26 cellular contexts compared by ENCODE assay signal in genomic region chr3:100088735-100089368, GRCh38. TPM values are rescaled to one million over a fixed set of nuclear protein-coding genes. Genes with fewer than 3 reads are reported as not detected.
A peak's percentile ranks its signal among the peaks of the same experiment; 100 is the strongest.
DNase-seq lines count a peak whose midpoint lies in the region; ATAC-seq, FAIRE-seq and TF ChIP-seq lines count a peak whose summit lies in the region.
"Had no signal": no experiment of that assay in that cellular context is flagged by ENCODE, and none has a peak within 500 bp of the region (broad histone marks: within the 10 kb centered on the region; RNA-seq: fewer than 3 reads in every experiment).

No MANE protein-coding gene starts in this region.

- peaks cover 74% of the 10 kb centered on the region for H3K4me1 ChIP-seq in psoas muscle
- H3K4me1 ChIP-seq: body of pancreas had no signal

- H3K4me3 ChIP-seq in bronchial epithelial cell (ENCODE audit: low read depth, low read length) = no peak overlapping the region
- H3K4me3 ChIP-seq in psoas muscle = no peak overlapping the region
- H3K4me3 ChIP-seq: body of pancreas, left ventricle myocardium inferior, mucosa of descending colon, vagina had no signal

- no peaks in the 10 kb centered on the region for H3K9me3 ChIP-seq in psoas muscle
- H3K9me3 ChIP-seq: body of pancreas, Caco-2, left ventricle myocardium inferior, mucosa of descending colon, neutrophil, vagina had no signal

- 66 to 79% (median 71%) methylated on average over 2 of the region's 2 CpGs for WGBS in psoas muscle, 3 donors

- H3K27me3 ChIP-seq in bronchial epithelial cell (ENCODE audit: control insufficient read depth, insufficient read depth, low read length) = no peaks in the 10 kb centered on the region
- no peaks in the 10 kb centered on the region for H3K27me3 ChIP-seq in psoas muscle (ENCODE audit: insufficient read depth in 3 of 3, low read length in 2 of 3)
- H3K27me3 ChIP-seq: body of pancreas, neutrophil, vagina had no signal

- TF ChIP-seq CTCF in bronchial epithelial cell (IDR thresholded peaks at IDR 0.05; ENCODE audit: insufficient read depth, low read length, severe bottlenecking) (no peak), psoas muscle (IDR thresholded peaks at IDR 0.05) (no peak)

- H3K4me3 Mint-ChIP-seq in activated CD4-positive, alpha-beta T cell treated with anti-CD3 and anti-CD28 coated beads, Interleukin-2, amount 10 ng/mL, durations not matched to agents 24 days and 14 days = peak overlapping the region; percentile 39
- H3K4me3 Mint-ChIP-seq: activated CD4-positive, alpha-beta memory T cell treated with anti-CD3 and anti-CD28 coated beads for 36 hours; activated naive CD4-positive, alpha-beta T cell treated with anti-CD3 and anti-CD28 coated beads, Interleukin-2, amount 50 U/mL, for 24 hours; activated T-cell treated with anti-CD3 and anti-CD28 coated beads, Interleukin-2, amount 50 U/mL, for 24 hours; T-cell had no signal

- H3K4me1 Mint-ChIP-seq in activated CD4-positive, alpha-beta T cell treated with anti-CD3 and anti-CD28 coated beads, Interleukin-2, amount 10 ng/mL, durations not matched to agents 24 days and 14 days = peaks cover 32% of the 10 kb centered on the region

- peaks cover 4% of the 10 kb centered on the region for H3K27me3 Mint-ChIP-seq in activated CD4-positive, alpha-beta T cell treated with anti-CD3 and anti-CD28 coated beads, Interleukin-2, amount 10 ng/mL, durations not matched to agents 24 days and 14 days
- H3K27me3 Mint-ChIP-seq: activated CD4-positive, alpha-beta memory T cell treated with anti-CD3 and anti-CD28 coated beads for 36 hours; activated naive CD4-positive, alpha-beta T cell treated with anti-CD3 and anti-CD28 coated beads, Interleukin-2, amount 50 U/mL, for 24 hours; activated T-cell treated with anti-CD3 and anti-CD28 coated beads, Interleukin-2, amount 50 U/mL, for 24 hours; T-cell had no signal

- peaks cover 2% of the 10 kb centered on the region for H3K36me3 Mint-ChIP-seq in activated CD4-positive, alpha-beta T cell treated with anti-CD3 and anti-CD28 coated beads, Interleukin-2, amount 10 ng/mL, durations not matched to agents 24 days and 14 days (ENCODE audit: low read depth)

- no peak for DNase-seq in activated CD4-positive, alpha-beta T cell treated with anti-CD3 and anti-CD28 coated beads, Interleukin-2, amount 10 ng/mL, durations not matched to agents 24 days and 14 days
- no peak for DNase-seq in activated CD4-positive, alpha-beta T cell treated with anti-CD3 and anti-CD28 coated beads, Interleukin-2, amount 50 U/mL, for 48 hours
- DNase-seq in M059J (ENCODE audit: low read depth) (peak; percentile 57), bronchial epithelial cell (ENCODE audit: low read depth) (peak; percentile 7), psoas muscle (no peak)
- DNase-seq: 8988T; activated CD4-positive, alpha-beta memory T cell treated with anti-CD3 and anti-CD28 coated beads for 36 hours; activated T-cell treated with anti-CD3 and anti-CD28 coated beads, Interleukin-2, amount 50 U/mL, for 24 hours; body of pancreas; Caco-2; Karpas-422; left ventricle myocardium inferior; mucosa of descending colon; NCI-H1092; NCI-H2029 treated with DMSO at 0.1 percent for 48 hours; NCI-H345; stimulated activated CD8-positive, alpha-beta memory T cell treated with anti-CD3 and anti-CD28 coated beads, Interleukin-4, amount 100 ng/mL, for 48 hours; T-cell had no signal

- ATAC-seq in psoas muscle (no peak), HG02981 (IDR thresholded peaks at IDR 0.05; ENCODE audit: unreplicated experiment) (no peak), GM18868 (IDR thresholded peaks at IDR 0.05; ENCODE audit: unreplicated experiment) (no peak), HG03108 (IDR thresholded peaks at IDR 0.05; ENCODE audit: unreplicated experiment) (no peak)
- ATAC-seq: body of pancreas, mucosa of descending colon, T-cell had no signal

- no peak for FAIRE-seq in bronchial epithelial cell (lab: Jason Lieb, UNC)
- FAIRE-seq: colon, endometrium had no signal

- H3K36me3 ChIP-seq in bronchial epithelial cell (ENCODE audit: control insufficient read depth, insufficient read depth, low read length) (no peaks in the 10 kb centered on the region), psoas muscle (ENCODE audit: insufficient read depth in 1 of 2, low read depth in 1 of 2) (no peaks in the 10 kb centered on the region)
- H3K36me3 ChIP-seq: left ventricle myocardium inferior, neutrophil, vagina had no signal

- intact Hi-C loops in activated CD4-positive, alpha-beta T cell treated with anti-CD3 and anti-CD28 coated beads, Interleukin-2, amount 10 ng/mL, durations not matched to agents 24 days and 14 days (cut with micrococcal nuclease) = loop anchor here (2.0 to 5.0 kb wide), 2 partner anchors 16 to 247 kb away; no protein-coding TSS in a partner anchor
- intact Hi-C loops in psoas muscle (cut with DNase I) = no loop called here

- H3K27ac ChIP-seq in psoas muscle = peak overlapping the region; percentile 84
- H3K27ac ChIP-seq: body of pancreas, vagina had no signal

- H3K9me3 Mint-ChIP-seq in activated CD4-positive, alpha-beta T cell treated with anti-CD3 and anti-CD28 coated beads, Interleukin-2, amount 10 ng/mL, durations not matched to agents 24 days and 14 days = no peaks in the 10 kb centered on the region
- H3K9me3 Mint-ChIP-seq: activated CD4-positive, alpha-beta memory T cell treated with anti-CD3 and anti-CD28 coated beads for 36 hours; activated naive CD4-positive, alpha-beta T cell treated with anti-CD3 and anti-CD28 coated beads, Interleukin-2, amount 50 U/mL, for 24 hours; activated T-cell treated with anti-CD3 and anti-CD28 coated beads, Interleukin-2, amount 50 U/mL, for 24 hours; T-cell had no signal

- H3K27ac Mint-ChIP-seq in activated CD4-positive, alpha-beta T cell treated with anti-CD3 and anti-CD28 coated beads, Interleukin-2, amount 10 ng/mL, durations not matched to agents 24 days and 14 days = peak overlapping the region; percentile 79
- H3K27ac Mint-ChIP-seq: activated CD4-positive, alpha-beta memory T cell treated with anti-CD3 and anti-CD28 coated beads for 36 hours; activated naive CD4-positive, alpha-beta T cell treated with anti-CD3 and anti-CD28 coated beads, Interleukin-2, amount 50 U/mL, for 24 hours; activated T-cell treated with anti-CD3 and anti-CD28 coated beads, Interleukin-2, amount 50 U/mL, for 24 hours; T-cell had no signal

RNA-seq across cellular contexts. Expression of gene FILIP1L, which starts 25.4 kb away (rescaled TPM):
- 1.2 and 1.4 TPM in 2 replicates for total RNA-seq in activated CD4-positive, alpha-beta T cell treated with anti-CD3 and anti-CD28 coated beads, Interleukin-2, amount 10 ng/mL, durations not matched to agents 24 days and 14 days
- total RNA-seq in M059J (2014; rRNA removed; shearing (Covaris generic)) = 35.1 and 43.2 TPM in 2 replicates
- total RNA-seq in bronchial epithelial cell = 1.1 and 6.3 TPM in 2 replicates
- 100 to 1,000 TPM in 3 of 4 donors, 10 to 100 TPM in 1; 78.5 to 274 (median 138) TPM for total RNA-seq in psoas muscle
- 10 to 100 TPM in 2 of 3 donors, 1 to 10 TPM in 1; 9.2 to 28.0 (median 15.5) TPM for polyA plus RNA-seq in psoas muscle

Comparison
In these comparisons a context has a peak if more than half of its experiments do, and no peak if none do; other contexts are left out.
1. DNase-seq: peak in M059J (single experiment) and bronchial epithelial cell (single experiment); none in activated CD4-positive, alpha-beta T cell treated with anti-CD3 and anti-CD28 coated beads, Interleukin-2, amount 10 ng/mL, durations not matched to agents 24 days and 14 days (single experiment), activated CD4-positive, alpha-beta T cell treated with anti-CD3 and anti-CD28 coated beads, Interleukin-2, amount 50 U/mL, for 48 hours (0 of 2) and psoas muscle (0 of 2).